Comparison of ENCODE assay signal across 31 cellular contexts in genomic region chr11:69501891-69502860, GRCh38. TPM values are rescaled to one million over a fixed set of nuclear protein-coding genes. Genes with fewer than 3 reads are reported as not detected.
DNase-seq lines count a peak whose midpoint lies in the region; FAIRE-seq and TF ChIP-seq lines count a peak whose summit lies in the region.
"Had no signal": no experiment of that assay in that cellular context is flagged by ENCODE, and none has a peak within 500 bp of the region (broad histone marks: within the 10 kb centered on the region; RNA-seq: fewer than 3 reads in every experiment).

No MANE protein-coding gene starts in this region.

- no peak for TF ChIP-seq CTCF in chondrocyte (IDR thresholded peaks at IDR 0.05)
- no peak for TF ChIP-seq CTCF in osteoblast (IDR thresholded peaks at IDR 0.05; ENCODE audit: extremely low read depth, low read depth, low read length)
- TF ChIP-seq CTCF in testis (IDR thresholded peaks at IDR 0.05): no peak

- no peaks in the 10 kb centered on the region for H3K36me3 ChIP-seq in BLaER1
- no peaks in the 10 kb centered on the region for H3K36me3 ChIP-seq in osteoblast (ENCODE audit: insufficient read depth, low read length)
- no peaks in the 10 kb centered on the region for H3K36me3 ChIP-seq in testis (ENCODE audit: low read depth, missing control alignments)
- H3K36me3 ChIP-seq: SJSA1 had no signal

- 89 to 92% methylated on average over 15 to 25 of the region's 26 CpGs for WGBS in testis, 2 donors

- H3K4me1 ChIP-seq in BLaER1 (peaks cover 48% of the 10 kb centered on the region), osteoblast (ENCODE audit: insufficient read depth, low read length) (peaks cover 9% of the 10 kb centered on the region), testis (peaks cover 4% of the 10 kb centered on the region)

- no peak for TF ChIP-seq POLR2A in testis (IDR thresholded peaks at IDR 0.05)

- peaks cover 6% of the 10 kb centered on the region for H3K9me3 ChIP-seq in BLaER1
- peaks cover 2% of the 10 kb centered on the region for H3K9me3 ChIP-seq in osteoblast (ENCODE audit: low read depth, low read length)
- H3K9me3 ChIP-seq in testis: no peaks in the 10 kb centered on the region
- H3K9me3 ChIP-seq: SJSA1 had no signal

- no peaks in the 10 kb centered on the region for H3K79me2 ChIP-seq in osteoblast (ENCODE audit: insufficient read depth, low read length)

- H3K27ac Mint-ChIP-seq in chondrocyte (ENCODE audit: unreplicated experiment): no peak overlapping the region
- H3K27ac Mint-ChIP-seq in activated T-helper 2 cell treated with anti-CD3 and anti-CD28 coated beads, Interferon-gamma antibody, Interleukin-2, Interleukin-4, amounts not matched to agents 10 μg/mL and 5 μg/mL and 100 μg/mL, durations not matched to agents 14 hours and 24 hours and 36 hours: no peak overlapping the region
- H3K27ac Mint-ChIP-seq: activated CD8-positive, alpha-beta T cell treated with anti-CD3 and anti-CD28 coated beads for 36 hours; activated naive CD8-positive, alpha-beta T cell treated with anti-CD3 and anti-CD28 coated beads, Interleukin-2, amount 10 ng/mL, durations not matched to agents 7 days and 5 days; IgD-negative memory B cell; T-helper 17 cell had no signal

- intact Hi-C loops in activated T-helper 2 cell treated with anti-CD3 and anti-CD28 coated beads, Interferon-gamma antibody, Interleukin-2, Interleukin-4, amounts not matched to agents 10 μg/mL and 5 μg/mL and 100 μg/mL, durations not matched to agents 14 hours and 24 hours and 36 hours (cut with micrococcal nuclease): no loop called here
- intact Hi-C loops in testis (cut with DNase I; ENCODE audit: low total_unique reads): no loop called here

- peak overlapping the region; percentile 45 for H3K4me2 ChIP-seq in BLaER1
- no peak overlapping the region for H3K4me2 ChIP-seq in osteoblast (ENCODE audit: insufficient read depth, low read length)

- no peak for DNase-seq in HTR-8/SVneo (ENCODE audit: insufficient read length, low spot score)
- DNase-seq in chondrocyte (ENCODE audit: low spot score): peak; percentile 84
- peak; percentile 62 for DNase-seq in osteoblast (ENCODE audit: insufficient read length, low spot score, missing footprints)
- no peak for DNase-seq in NCI-H2081 treated with DMSO at 0.1 percent for 48 hours (lab: John Stamatoyannopoulos, UW)
- no peak for DNase-seq in activated T-helper 2 cell treated with anti-CD3 and anti-CD28 coated beads, Interferon-gamma antibody, Interleukin-2, Interleukin-4, amounts not matched to agents 10 μg/mL and 5 μg/mL and 100 μg/mL, durations not matched to agents 14 hours and 24 hours and 36 hours (ENCODE audit: low spot score)
- no peak for DNase-seq in testis
- no peak for DNase-seq in GOT3 (lab: John Stamatoyannopoulos, UW)
- DNase-seq: activated CD4-positive, alpha-beta T cell treated with anti-CD3 and anti-CD28 coated beads for 1 hour; activated CD8-positive, alpha-beta T cell treated with anti-CD3 and anti-CD28 coated beads for 36 hours; activated effector memory CD4-positive, alpha-beta T cell treated with anti-CD3 and anti-CD28 coated beads, Interleukin-2, amount 50 U/mL, for 16 hours; activated naive CD8-positive, alpha-beta T cell treated with anti-CD3 and anti-CD28 coated beads, Interleukin-2, amount 10 ng/mL, durations not matched to agents 7 days and 5 days; activated T-cell treated with anti-CD3 and anti-CD28 coated beads for 4 hours; CD4-positive, CD25-positive, alpha-beta regulatory T cell; DMS53; kidney glomerular epithelial cell; mesenchymal stem cell; NCI-H1417 treated with DMSO at 0.1 percent for 48 hours; NCI-H2107; stimulated activated CD4-positive, alpha-beta T cell treated with anti-CD3 and anti-CD28 coated beads, Interleukin-15, amount 100 ng/mL, for 24 hours; stimulated activated naive CD8-positive, alpha-beta T cell treated with anti-CD3 and anti-CD28 coated beads, Interleukin-15, Interleukin-2, amounts not matched to agents 100 U/mL and 50 U/mL, for 24 hours; T-helper 17 cell had no signal

- H3K4me3 ChIP-seq in BLaER1: no peak overlapping the region
- H3K4me3 ChIP-seq in osteoblast (ENCODE audit: insufficient read depth, low read length): no peak overlapping the region
- no peak overlapping the region for H3K4me3 ChIP-seq in testis
- H3K4me3 ChIP-seq: dorsolateral prefrontal cortex, SJSA1 had no signal

- H3K27me3 ChIP-seq in BLaER1: no peaks in the 10 kb centered on the region
- no peaks in the 10 kb centered on the region for H3K27me3 ChIP-seq in osteoblast (ENCODE audit: insufficient read depth, low read length)
- H3K27me3 ChIP-seq in testis: no peaks in the 10 kb centered on the region
- H3K27me3 ChIP-seq: dorsolateral prefrontal cortex, SJSA1 had no signal

- peaks cover 5% of the 10 kb centered on the region for H3K4me1 Mint-ChIP-seq in chondrocyte (ENCODE audit: low read depth)
- H3K4me1 Mint-ChIP-seq in activated T-helper 2 cell treated with anti-CD3 and anti-CD28 coated beads, Interferon-gamma antibody, Interleukin-2, Interleukin-4, amounts not matched to agents 10 μg/mL and 5 μg/mL and 100 μg/mL, durations not matched to agents 14 hours and 24 hours and 36 hours (ENCODE audit: low read depth): peaks cover 5% of the 10 kb centered on the region
- H3K4me1 Mint-ChIP-seq: central memory CD8-positive, alpha-beta T cell had no signal

- H4K20me1 ChIP-seq in BLaER1 (no peaks in the 10 kb centered on the region), osteoblast (ENCODE audit: insufficient read depth, low read length) (no peaks in the 10 kb centered on the region)

- H3K36me3 Mint-ChIP-seq in chondrocyte (ENCODE audit: low read depth): peaks cover 4% of the 10 kb centered on the region
- no peaks in the 10 kb centered on the region for H3K36me3 Mint-ChIP-seq in activated T-helper 2 cell treated with anti-CD3 and anti-CD28 coated beads, Interferon-gamma antibody, Interleukin-2, Interleukin-4, amounts not matched to agents 10 μg/mL and 5 μg/mL and 100 μg/mL, durations not matched to agents 14 hours and 24 hours and 36 hours (ENCODE audit: low read depth)
- H3K36me3 Mint-ChIP-seq: activated naive CD8-positive, alpha-beta T cell treated with anti-CD3 and anti-CD28 coated beads, Interleukin-2, amount 10 ng/mL, durations not matched to agents 7 days and 5 days; CD4-positive, CD25-positive, alpha-beta regulatory T cell; IgD-negative memory B cell had no signal

- no peak overlapping the region for H2AFZ ChIP-seq in osteoblast (ENCODE audit: low read length)

- H3K9ac ChIP-seq in BLaER1: no peak overlapping the region

- no peak overlapping the region for H3K27ac ChIP-seq in BLaER1
- H3K27ac ChIP-seq in osteoblast (ENCODE audit: low read depth, low read length): no peak overlapping the region
- H3K27ac ChIP-seq in testis: no peak overlapping the region
- H3K27ac ChIP-seq: dorsolateral prefrontal cortex, SJSA1 had no signal

- no peaks in the 10 kb centered on the region for H3K27me3 Mint-ChIP-seq in chondrocyte (ENCODE audit: low read depth)
- H3K27me3 Mint-ChIP-seq in activated T-helper 2 cell treated with anti-CD3 and anti-CD28 coated beads, Interferon-gamma antibody, Interleukin-2, Interleukin-4, amounts not matched to agents 10 μg/mL and 5 μg/mL and 100 μg/mL, durations not matched to agents 14 hours and 24 hours and 36 hours (ENCODE audit: low read depth): peaks cover 3% of the 10 kb centered on the region

- H3K4me3 Mint-ChIP-seq in chondrocyte (ENCODE audit: unreplicated experiment): no peak overlapping the region
- H3K4me3 Mint-ChIP-seq in activated T-helper 2 cell treated with anti-CD3 and anti-CD28 coated beads, Interferon-gamma antibody, Interleukin-2, Interleukin-4, amounts not matched to agents 10 μg/mL and 5 μg/mL and 100 μg/mL, durations not matched to agents 14 hours and 24 hours and 36 hours (ENCODE audit: low read depth): no peak overlapping the region
- H3K4me3 Mint-ChIP-seq: activated CD8-positive, alpha-beta T cell treated with anti-CD3 and anti-CD28 coated beads for 36 hours; activated naive CD8-positive, alpha-beta T cell treated with anti-CD3 and anti-CD28 coated beads, Interleukin-2, amount 10 ng/mL, durations not matched to agents 7 days and 5 days; CD4-positive, CD25-positive, alpha-beta regulatory T cell; central memory CD8-positive, alpha-beta T cell; IgD-negative memory B cell; T-helper 17 cell had no signal

- peaks cover 12% of the 10 kb centered on the region for H3K9me3 Mint-ChIP-seq in chondrocyte (ENCODE audit: low read depth)
- H3K9me3 Mint-ChIP-seq in activated T-helper 2 cell treated with anti-CD3 and anti-CD28 coated beads, Interferon-gamma antibody, Interleukin-2, Interleukin-4, amounts not matched to agents 10 μg/mL and 5 μg/mL and 100 μg/mL, durations not matched to agents 14 hours and 24 hours and 36 hours: no peaks in the 10 kb centered on the region
- H3K9me3 Mint-ChIP-seq: central memory CD8-positive, alpha-beta T cell had no signal

- peak; percentile 54 for FAIRE-seq in HTR-8/SVneo (lab: Jason Lieb, UNC)
- FAIRE-seq: endothelial cell of umbilical vein had no signal

RNA-seq across cellular contexts. Expression of gene LINC01488, which starts 20.7 kb away (rescaled TPM):
- total RNA-seq in chondrocyte: not detected in 3 replicates
- total RNA-seq in osteoblast: not detected in 2 replicates
- not detected in 2 replicates for total RNA-seq in activated T-helper 2 cell treated with anti-CD3 and anti-CD28 coated beads, Interferon-gamma antibody, Interleukin-2, Interleukin-4, amounts not matched to agents 10 μg/mL and 5 μg/mL and 100 μg/mL, durations not matched to agents 14 hours and 24 hours and 36 hours
- not detected for total RNA-seq in testis
- not detected for polyA plus RNA-seq in testis (ENCODE audit: insufficient read depth, low read depth, low replicate concordance)
- total RNA-seq: activated CD8-positive, alpha-beta T cell treated with anti-CD3 and anti-CD28 coated beads for 36 hours; activated naive CD8-positive, alpha-beta T cell treated with anti-CD3 and anti-CD28 coated beads, Interleukin-2, amount 10 ng/mL, durations not matched to agents 7 days and 5 days; CD4-positive, CD25-positive, alpha-beta regulatory T cell; dorsolateral prefrontal cortex; endothelial cell of umbilical vein; glomerular endothelial cell; NCI-H460; omental fat pad; renal cortical epithelial cell; T-helper 17 cell had no signal
- polyA plus RNA-seq: CD4-positive, CD25-positive, alpha-beta regulatory T cell; endothelial cell of umbilical vein; IgD-negative memory B cell had no signal

Comparison
In these comparisons a context has a peak if more than half of its experiments do, and no peak if none do; other contexts are left out.
1. DNase-seq: peak in chondrocyte (single experiment) and osteoblast (single experiment); none in HTR-8/SVneo (single experiment), NCI-H2081 treated with DMSO at 0.1 percent for 48 hours (single experiment), activated T-helper 2 cell treated with anti-CD3 and anti-CD28 coated beads, Interferon-gamma antibody, Interleukin-2, Interleukin-4, amounts not matched to agents 10 μg/mL and 5 μg/mL and 100 μg/mL, durations not matched to agents 14 hours and 24 hours and 36 hours (single experiment), testis (single experiment) and GOT3 (single experiment).